ENCODE assay signal across 9 cellular contexts in genomic region chr2:195486987-195487644, GRCh38.
A peak's percentile ranks its signal among the peaks of the same experiment; 100 is the strongest.
DNase-seq lines count a peak whose midpoint lies in the region; ATAC-seq, FAIRE-seq and TF ChIP-seq lines count a peak whose summit lies in the region.
"Had no signal": no experiment of that assay in that cellular context is flagged by ENCODE, and none has a peak within 500 bp of the region (broad histone marks: within the 10 kb centered on the region; RNA-seq: fewer than 3 reads in every experiment).

No MANE protein-coding gene starts in this region.

- BruUV-seq in HepG2 (replicated peaks; lab: Mats Ljungman, UMichigan) = no TSS peak

- H3K36me3 Mint-ChIP-seq in activated T-cell treated with anti-CD3 and anti-CD28 coated beads, Interleukin-2, amount 50 U/mL, for 4 hours (ENCODE audit: insufficient read depth) = no peaks in the 10 kb centered on the region

- WGBS in HepG2 (ENCODE audit: low lambda C conversion rate) = 0% methylated on average over 1 of the region's 1 CpG

- H3K79me2 ChIP-seq in HepG2 (ENCODE audit: insufficient read depth, low read length) = no peaks in the 10 kb centered on the region

- no peak for FAIRE-seq in HepG2 (lab: Jason Lieb, UNC)

- intact Hi-C loops in HepG2 (cut with micrococcal nuclease; ENCODE audit: unreplicated experiment) = no loop called here

- H3K27me3 ChIP-seq in HepG2 (ENCODE audit: control insufficient read depth in 1 of 2, insufficient read depth in 2 of 2, low read length in 2 of 2) = no peaks in the 10 kb centered on the region

- POLR2A ChIA-PET in HepG2 (lab: Yijun Ruan, JAX) = no interaction called here

- H3K4me3 ChIP-seq in HepG2 (replicated peaks in 1 of 3; ENCODE audit: insufficient read depth in 1 of 3, low read depth in 2 of 3, low read length in 3 of 3) = no peak overlapping the region

- H3K36me3 ChIP-seq in HepG2 (replicated peaks in 1 of 2; ENCODE audit: control insufficient read depth in 1 of 2, insufficient read depth in 2 of 2, low read length in 2 of 2) = no peaks in the 10 kb centered on the region

- no peaks in the 10 kb centered on the region for H4K20me1 ChIP-seq in HepG2 (ENCODE audit: insufficient read depth, low read length)

- TF ChIP-seq RAD21 in HepG2 (CRISPR knock-in tag; IDR thresholded peaks at IDR 0.05) = no peak

- no peak overlapping the region for H3K4me3 Mint-ChIP-seq in activated T-cell treated with anti-CD3 and anti-CD28 coated beads, Interleukin-2, amount 50 U/mL, for 4 hours
- H3K4me3 Mint-ChIP-seq: activated naive CD8-positive, alpha-beta T cell had no signal

- in situ Hi-C loops in HepG2 (cut with HindIII; ENCODE audit: extremely low pct_ligation_motif_present, low pct_unique_long_range_greater_than_20kb) = no loop called here

- DNase-seq in activated T-cell treated with anti-CD3 and anti-CD28 coated beads, Interleukin-2, amount 50 U/mL, for 4 hours = no peak
- DNase-seq in activated T-cell treated with anti-CD3 and anti-CD28 coated beads, Interleukin-2, amount 50 U/mL, for 48 hours = no peak
- DNase-seq in NOMO-1 treated with dmso at 0.1 percent for 144 hours (lab: John Stamatoyannopoulos, UW; ENCODE audit: unreplicated experiment) (peak; percentile 83), erythroblast (lab: John Stamatoyannopoulos, UW) (peak; percentile 89 to 93), hippocampal formation (lab: John Stamatoyannopoulos, UW) (no peak), NCI-H2081 treated with DMSO at 0.1 percent for 48 hours (lab: John Stamatoyannopoulos, UW) (no peak), HepG2 (ENCODE audit: low spot score) (no peak)

- CTCF ChIA-PET in HepG2 (lab: Yijun Ruan, JAX; ENCODE audit: low intra/inter-chr PET ratio, low total read pairs) = no interaction called here

- H3K27me3 Mint-ChIP-seq in activated T-cell treated with anti-CD3 and anti-CD28 coated beads, Interleukin-2, amount 50 U/mL, for 4 hours (ENCODE audit: low read depth) = no peaks in the 10 kb centered on the region
- H3K27me3 Mint-ChIP-seq: activated naive CD8-positive, alpha-beta T cell had no signal

- H3K27ac ChIP-seq in HepG2 (ENCODE audit: extremely low read length, insufficient read depth, low read length) = no peak overlapping the region

- peaks cover 23% of the 10 kb centered on the region for H3K4me1 Mint-ChIP-seq in activated T-cell treated with anti-CD3 and anti-CD28 coated beads, Interleukin-2, amount 50 U/mL, for 4 hours (ENCODE audit: low read depth)

- H3K4me1 ChIP-seq in HepG2 (ENCODE audit: insufficient read depth, low read length) = no peaks in the 10 kb centered on the region

- H2AFZ ChIP-seq in HepG2 (ENCODE audit: low read length) = no peak overlapping the region

- H3K9me3 ChIP-seq in HepG2 (ENCODE audit: low read length) = no peaks in the 10 kb centered on the region

- TF ChIP-seq EP300 in HepG2 (IDR thresholded peaks at IDR 0.05; ENCODE audit: low read depth in 2 of 2, low read length in 2 of 2) (no peak), HepG2 (CRISPR knock-in tag; IDR thresholded peaks at IDR 0.05; ENCODE audit: borderline replicate concordance) (no peak)

- no peak for TF ChIP-seq POLR2A in erythroblast (IDR thresholded peaks at IDR 0.05; ENCODE audit: low read length)
- TF ChIP-seq POLR2A in HepG2 (IDR thresholded peaks at IDR 0.05; ENCODE audit: insufficient read depth in 1 of 2, low read depth in 2 of 2, low read length in 2 of 2) = no peak

- no peak for TF ChIP-seq CTCF in HepG2 (CRISPR knock-in tag; IDR thresholded peaks at IDR 0.05)

- no peak overlapping the region for H3K9ac ChIP-seq in HepG2 (ENCODE audit: insufficient read depth, low read depth, low read length)

- no peak overlapping the region for H3K4me2 ChIP-seq in HepG2 (ENCODE audit: low read depth, low read length)

- ATAC-seq in activated T-cell treated with anti-CD3 and anti-CD28 coated beads, Interleukin-2, amount 50 U/mL, for 4 hours = peak; percentile 79 to 86
- ATAC-seq in HG02870 (IDR thresholded peaks at IDR 0.05; ENCODE audit: unreplicated experiment) = peak; percentile 72
- ATAC-seq in HepG2 = no peak

- no peaks in the 10 kb centered on the region for H3K9me3 Mint-ChIP-seq in activated T-cell treated with anti-CD3 and anti-CD28 coated beads, Interleukin-2, amount 50 U/mL, for 4 hours

TF ChIP-seq in HepG2, 621 proteins besides CTCF, POLR2A, EP300 and RAD21:
- TF ChIP-seq CREM (IDR thresholded peaks at IDR 0.05) (no peak), CREM (CRISPR knock-in tag; IDR thresholded peaks at IDR 0.05) (no peak), NRL (CRISPR knock-in tag; IDR thresholded peaks at IDR 0.05; ENCODE audit: borderline replicate concordance) (no peak), SMAD1 (CRISPR knock-in tag; IDR thresholded peaks at IDR 0.05; ENCODE audit: borderline replicate concordance, low read depth) (no peak)

Comparison
In these comparisons a context has a peak if more than half of its experiments do, and no peak if none do; other contexts are left out.
1. DNase-seq: peak in NOMO-1 treated with dmso at 0.1 percent for 144 hours (single experiment) and erythroblast (2 of 2); none in activated T-cell treated with anti-CD3 and anti-CD28 coated beads, Interleukin-2, amount 50 U/mL, for 4 hours (single experiment), activated T-cell treated with anti-CD3 and anti-CD28 coated beads, Interleukin-2, amount 50 U/mL, for 48 hours (0 of 2), hippocampal formation (0 of 2), NCI-H2081 treated with DMSO at 0.1 percent for 48 hours (single experiment) and HepG2 (single experiment).